Comparison of ENCODE assay signal across 8 cellular contexts in genomic region chr11:93197383-93198220, GRCh38. TPM values are rescaled to one million over a fixed set of nuclear protein-coding genes. Genes with fewer than 3 reads are reported as not detected.
DNase-seq lines count a peak whose midpoint lies in the region; TF ChIP-seq lines count a peak whose summit lies in the region.

Gene SLC36A4 (minus strand): TSS chr11:93197991. CDS start chr11:93197832, 159 bp downstream.

- H3K36me3 ChIP-seq in MM.1S (replicated peaks; ENCODE audit: insufficient read depth, low read length) (no peaks in the 10 kb centered on the region), SJSA1 (peaks cover 3% of the 10 kb centered on the region; the same call in 1 of the 2 replicates)

- no peaks in the 10 kb centered on the region for H3K9me3 Mint-ChIP-seq in activated naive CD4-positive, alpha-beta T cell treated with anti-CD3 and anti-CD28 coated beads, Interleukin-2, amount 10 ng/mL, durations not matched to agents 7 days and 5 days

- no peaks in the 10 kb centered on the region for H4K20me1 ChIP-seq in MM.1S (ENCODE audit: insufficient read depth, low read length)

- no peaks in the 10 kb centered on the region for H3K9me2 ChIP-seq in MM.1S (replicated peaks; ENCODE audit: insufficient read depth, low read length)

- H3K9ac ChIP-seq in MM.1S (ENCODE audit: low read length) = peak within 1 kb of the TSS; percentile 94

- H3K27ac ChIP-seq in MM.1S (ENCODE audit: low read length) (peak within 1 kb of the TSS; percentile 82), SJSA1 (peak within 1 kb of the TSS; percentile 95), substantia nigra (ENCODE audit: low read depth, low read length, poor library complexity, severe bottlenecking) (peak within 1 kb of the TSS; percentile 88)

- DNase-seq in GDM1 (lab: John Stamatoyannopoulos, UW) (peak; percentile 79), HCEC 1CT (peak; percentile 97), MM.1S (peak; percentile 88), SJSA1 (ENCODE audit: low read depth in 1 of 2, low spot score in 2 of 2) (peak; percentile 78 to 80), germinal center (ENCODE audit: low spot score) (peak; percentile 79), non-pigmented ciliary epithelial cell (ENCODE audit: low read depth) (peak; percentile 82), substantia nigra (lab: John Stamatoyannopoulos, UW) (peak; percentile 34 to 92 (median 77))
- peak; percentile 90 for DNase-seq in activated naive CD4-positive, alpha-beta T cell treated with anti-CD3 and anti-CD28 coated beads, Interleukin-2, amount 10 ng/mL, durations not matched to agents 7 days and 5 days

- H3K4me3 ChIP-seq in MM.1S (ENCODE audit: low read length) (peak within 1 kb of the TSS; percentile 79), SJSA1 (peak within 1 kb of the TSS; percentile 87)

- H3K9me3 ChIP-seq in MM.1S (replicated peaks; ENCODE audit: insufficient read depth, low read length) = no peaks in the 10 kb centered on the region
- H3K9me3 ChIP-seq in SJSA1 (replicated peaks) = no peaks in the 10 kb centered on the region

- H3K4me1 ChIP-seq in MM.1S (ENCODE audit: low read length) (no peaks in the 10 kb centered on the region), SJSA1 (replicated peaks) (no peaks in the 10 kb centered on the region)

- no peak for TF ChIP-seq CTCF in MM.1S (IDR thresholded peaks at IDR 0.05; ENCODE audit: low read length)

- H3F3A ChIP-seq in MM.1S (ENCODE audit: insufficient read depth, low read length) = peaks cover 4% of the 10 kb centered on the region; the same call in 1 of the 2 replicates

- peak within 1 kb of the TSS; percentile 91 for H3K4me3 Mint-ChIP-seq in activated naive CD4-positive, alpha-beta T cell treated with anti-CD3 and anti-CD28 coated beads, Interleukin-2, amount 10 ng/mL, durations not matched to agents 7 days and 5 days

- peaks cover 19% of the 10 kb centered on the region for H3K4me1 Mint-ChIP-seq in activated naive CD4-positive, alpha-beta T cell treated with anti-CD3 and anti-CD28 coated beads, Interleukin-2, amount 10 ng/mL, durations not matched to agents 7 days and 5 days

- peaks cover 7% of the 10 kb centered on the region for H3K27me3 Mint-ChIP-seq in activated naive CD4-positive, alpha-beta T cell treated with anti-CD3 and anti-CD28 coated beads, Interleukin-2, amount 10 ng/mL, durations not matched to agents 7 days and 5 days

- peak within 1 kb of the TSS; percentile 95 for H3K27ac Mint-ChIP-seq in activated naive CD4-positive, alpha-beta T cell treated with anti-CD3 and anti-CD28 coated beads, Interleukin-2, amount 10 ng/mL, durations not matched to agents 7 days and 5 days

- H2AFZ ChIP-seq in MM.1S (ENCODE audit: low read length) = peak within 1 kb of the TSS; percentile 87

- H3K36me3 Mint-ChIP-seq in activated naive CD4-positive, alpha-beta T cell treated with anti-CD3 and anti-CD28 coated beads, Interleukin-2, amount 10 ng/mL, durations not matched to agents 7 days and 5 days = no peaks in the 10 kb centered on the region

- H3K27me3 ChIP-seq in MM.1S (replicated peaks; ENCODE audit: insufficient read depth, low read length) = no peaks in the 10 kb centered on the region
- H3K27me3 ChIP-seq in SJSA1 (replicated peaks) = no peaks in the 10 kb centered on the region

- peaks cover 30% of the 10 kb centered on the region for H3K79me2 ChIP-seq in MM.1S (ENCODE audit: low read length)

- H3K4me2 ChIP-seq in MM.1S (ENCODE audit: low read depth, low read length) = peak within 1 kb of the TSS; percentile 77

- CTCF ChIA-PET in activated naive CD4-positive, alpha-beta T cell treated with anti-CD3 and anti-CD28 coated beads, Interleukin-2, amount 10 ng/mL, durations not matched to agents 7 days and 5 days (lab: Charles Lee) = no interaction called here

RNA-seq across cellular contexts. Expression of gene SLC36A4, which starts in this region (rescaled TPM):
- 4.0 and 6.0 TPM in 2 replicates for total RNA-seq in SJSA1 (2014; rRNA removed; shearing (Covaris generic))

Comparison
In these comparisons a context has a peak if more than half of its experiments do, and no peak if none do; other contexts are left out.
1. Peak in every context shown above with its lines: DNase-seq, H3K4me3 ChIP-seq and H3K27ac ChIP-seq.